ENCODE assay signal across 1 cellular context in the genomic region with DNA sequence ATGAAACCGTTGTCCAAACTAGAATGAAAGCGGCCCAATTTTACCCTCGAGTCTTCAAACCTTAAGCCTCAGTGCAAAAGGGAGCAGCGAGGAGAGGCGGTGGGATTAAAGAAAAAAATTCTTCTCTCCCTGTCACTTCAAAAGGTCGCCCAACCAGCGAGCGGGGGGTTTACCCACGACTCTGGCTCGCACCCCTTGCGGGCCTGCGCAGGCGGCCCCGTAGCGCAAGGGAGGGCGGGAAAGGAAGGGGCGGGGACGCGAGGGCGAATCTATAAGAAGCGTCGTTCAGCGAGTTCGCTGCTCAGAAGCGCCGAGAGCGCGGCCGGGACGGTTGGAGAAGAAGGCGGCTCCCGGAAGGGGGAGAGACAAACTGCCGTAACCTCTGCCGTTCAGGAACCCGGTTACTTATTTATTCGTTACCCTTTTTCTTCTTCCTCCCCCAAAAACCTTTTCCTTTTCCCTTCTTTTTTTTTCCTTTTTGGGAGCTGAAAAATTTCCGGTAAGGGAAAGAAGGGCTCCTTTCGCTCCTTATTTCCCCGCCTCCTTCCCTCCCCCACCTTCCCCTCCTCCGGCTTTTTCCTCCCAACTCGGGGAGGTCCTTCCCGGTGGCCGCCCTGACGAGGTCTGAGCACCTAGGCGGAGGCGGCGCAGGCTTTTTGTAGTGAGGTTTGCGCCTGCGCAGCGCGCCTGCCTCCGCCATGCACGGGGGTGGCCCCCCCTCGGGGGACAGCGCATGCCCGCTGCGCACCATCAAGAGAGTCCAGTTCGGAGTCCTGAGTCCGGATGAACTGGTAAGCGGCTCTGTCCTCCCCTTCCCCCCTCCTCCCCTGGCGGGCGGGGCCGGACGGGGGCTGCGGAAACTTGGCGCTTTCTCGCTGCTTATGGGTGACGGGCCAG.
TF ChIP-seq lines count a peak whose summit lies in the region.

Gene POLR2A (plus strand): TSS at position 300 of the 897 bp plus-strand sequence.

TF ChIP-seq in HCT116, 20 proteins besides CTCF, POLR2A, EP300 and RAD21 (continued from another document):
- TF ChIP-seq REST (IDR thresholded peaks at IDR 0.05; ENCODE audit: low read depth) = no peak
- peak; percentile 73 for TF ChIP-seq YY1 (IDR thresholded peaks at IDR 0.05; ENCODE audit: extremely low read depth, insufficient replicate concordance, low read depth, low read length)
- TF ChIP-seq ZNF274 (IDR thresholded peaks at IDR 0.05; ENCODE audit: low read depth, low read length) = no peak
- peak; percentile 73 for TF ChIP-seq MAX (IDR thresholded peaks at IDR 0.05)
- TF ChIP-seq JUND (IDR thresholded peaks at IDR 0.05) = peak; percentile 56; the same call in 1 of the 2 replicates
- TF ChIP-seq ZFX (IDR thresholded peaks at IDR 0.05) = no peak
- no peak; the same call in 1 of the 2 replicates for TF ChIP-seq SRF (IDR thresholded peaks at IDR 0.05; ENCODE audit: low read depth)
- TF ChIP-seq EZH2 (IDR thresholded peaks at IDR 0.05) = no peak
- TF ChIP-seq POLR2AphosphoS5 (IDR thresholded peaks at IDR 0.05; ENCODE audit: low read depth, low read length) = peak; percentile 100
- no peak for TF ChIP-seq CEBPB (IDR thresholded peaks at IDR 0.05; ENCODE audit: low read depth)
- peak; percentile 70 for TF ChIP-seq ZBTB33 (IDR thresholded peaks at IDR 0.05; ENCODE audit: extremely low read depth, insufficient replicate concordance, low read length)
TF ChIP-seq in HCT116: peak in this region for 10.
